In the genomic region with DNA sequence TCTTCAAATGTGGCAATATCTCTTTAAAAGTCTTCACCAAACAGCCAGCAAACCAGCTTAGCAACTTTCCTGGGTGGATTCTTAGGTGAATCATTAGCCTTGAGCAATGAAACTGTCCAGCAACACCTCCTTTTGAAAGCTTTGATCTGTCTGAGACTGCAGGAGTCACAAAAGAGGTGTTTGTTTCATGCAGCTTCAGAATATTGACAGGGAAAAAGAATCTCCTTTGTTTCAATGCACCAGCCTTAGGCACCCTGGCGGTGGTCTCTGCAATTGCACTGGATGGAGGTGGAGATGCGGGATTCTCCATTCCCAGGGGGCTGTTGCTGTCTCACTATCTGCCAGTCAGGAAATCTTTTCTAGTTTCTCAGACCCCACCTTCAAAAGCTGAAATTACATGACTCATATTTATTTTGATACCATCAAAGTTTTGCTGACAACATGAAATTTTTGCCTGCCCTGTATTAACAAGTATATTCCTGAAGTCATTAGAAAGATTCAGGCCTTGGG, we compare ENCODE assay signal across 8 cellular contexts.
DNase-seq lines count a peak whose midpoint lies in the region; ATAC-seq, FAIRE-seq and TF ChIP-seq lines count a peak whose summit lies in the region.

No MANE protein-coding gene starts in this region.

- H3K36me3 Mint-ChIP-seq in osteocyte (ENCODE audit: unreplicated experiment), result no peaks in the 10 kb centered on the region
- H3K36me3 Mint-ChIP-seq in activated CD4-positive, alpha-beta T cell treated with anti-CD3 and anti-CD28 coated beads for 36 hours (ENCODE audit: low read depth), result no peaks in the 10 kb centered on the region

- H3K4me3 ChIP-seq in HUES6 (ENCODE audit: low read depth, low read length) (no peak overlapping the region), bronchial epithelial cell (ENCODE audit: low read depth, low read length) (no peak overlapping the region)

- 0 out of 2 replicates have a peak overlapping the region, but pooled peaks have one; percentile 18 for H3K27ac ChIP-seq in HUES6 (ENCODE audit: low read depth, low read length)

- no peak overlapping the region for H3K9ac ChIP-seq in HUES6 (ENCODE audit: low read length)

- H3K27me3 ChIP-seq in HUES6 (ENCODE audit: control insufficient read depth, insufficient read depth, low read length) (no peaks in the 10 kb centered on the region), bronchial epithelial cell (ENCODE audit: control insufficient read depth, insufficient read depth, low read length) (no peaks in the 10 kb centered on the region)

- H3K4me1 ChIP-seq in HUES6 (ENCODE audit: control insufficient read depth, insufficient read depth, low read length), result peaks cover 45% of the 10 kb centered on the region

- ATAC-seq in GM18870 (IDR thresholded peaks at IDR 0.05; ENCODE audit: unreplicated experiment), result peak; percentile 67
- ATAC-seq in activated CD4-positive, alpha-beta T cell treated with anti-CD3 and anti-CD28 coated beads for 36 hours, result no peak

- FAIRE-seq in bronchial epithelial cell (lab: Jason Lieb, UNC), result peak; percentile 97

- intact Hi-C loops in activated CD4-positive, alpha-beta T cell treated with anti-CD3 and anti-CD28 coated beads for 36 hours (cut with DNase I, micrococcal nuclease), result no loop called here

- no peaks in the 10 kb centered on the region for H3K27me3 Mint-ChIP-seq in osteocyte (ENCODE audit: unreplicated experiment)
- no peaks in the 10 kb centered on the region for H3K27me3 Mint-ChIP-seq in activated CD4-positive, alpha-beta T cell treated with anti-CD3 and anti-CD28 coated beads for 36 hours

- no peaks in the 10 kb centered on the region for H3K9me3 ChIP-seq in HUES6 (ENCODE audit: control insufficient read depth, insufficient read depth, low read depth, low read length)

- TF ChIP-seq CTCF in bronchial epithelial cell (IDR thresholded peaks at IDR 0.05; ENCODE audit: insufficient read depth, low read length, severe bottlenecking) (peak; percentile 81), osteocyte (IDR thresholded peaks at IDR 0.05) (peak; percentile 61)

- H3K9me3 Mint-ChIP-seq in osteocyte (ENCODE audit: unreplicated experiment), result no peaks in the 10 kb centered on the region
- no peaks in the 10 kb centered on the region for H3K9me3 Mint-ChIP-seq in activated CD4-positive, alpha-beta T cell treated with anti-CD3 and anti-CD28 coated beads for 36 hours (ENCODE audit: low read depth)

- no peak overlapping the region for H3K27ac Mint-ChIP-seq in osteocyte (ENCODE audit: unreplicated experiment)
- H3K27ac Mint-ChIP-seq in activated CD4-positive, alpha-beta T cell treated with anti-CD3 and anti-CD28 coated beads for 36 hours, result no peak overlapping the region

- H3K36me3 ChIP-seq in HUES6 (ENCODE audit: control insufficient read depth, insufficient read depth, low read length), result no peaks in the 10 kb centered on the region
- H3K36me3 ChIP-seq in bronchial epithelial cell (ENCODE audit: control insufficient read depth, insufficient read depth, low read length), result no peaks in the 10 kb centered on the region

- peaks cover 40% of the 10 kb centered on the region for H3K4me1 Mint-ChIP-seq in osteocyte (ENCODE audit: unreplicated experiment)
- no peaks in the 10 kb centered on the region for H3K4me1 Mint-ChIP-seq in activated CD4-positive, alpha-beta T cell treated with anti-CD3 and anti-CD28 coated beads for 36 hours

- DNase-seq in bronchial epithelial cell (ENCODE audit: low read depth) (peak; percentile 100), osteocyte (ENCODE audit: extremely low spot score, unreplicated experiment) (no peak), GDM1 (lab: John Stamatoyannopoulos, UW) (no peak)
- no peak for DNase-seq in stimulated activated naive CD4-positive, alpha-beta T cell (lab: John Stamatoyannopoulos, UW)
- no peak for DNase-seq in activated CD4-positive, alpha-beta T cell treated with anti-CD3 and anti-CD28 coated beads for 36 hours
- DNase-seq in activated T-cell treated with anti-CD3 and anti-CD28 coated beads, Interleukin-2, amount 50 U/mL, for 48 hours, result no peak

- H3K4me3 Mint-ChIP-seq in osteocyte (ENCODE audit: unreplicated experiment), result no peak overlapping the region
- H3K4me3 Mint-ChIP-seq in activated CD4-positive, alpha-beta T cell treated with anti-CD3 and anti-CD28 coated beads for 36 hours, result no peak overlapping the region

- CTCF ChIA-PET in activated CD4-positive, alpha-beta T cell treated with anti-CD3 and anti-CD28 coated beads for 36 hours (lab: Charles Lee), result no interaction called here

- POLR2A ChIA-PET in activated CD4-positive, alpha-beta T cell treated with anti-CD3 and anti-CD28 coated beads for 36 hours (lab: Charles Lee), result no interaction called here
